In the genomic region with DNA sequence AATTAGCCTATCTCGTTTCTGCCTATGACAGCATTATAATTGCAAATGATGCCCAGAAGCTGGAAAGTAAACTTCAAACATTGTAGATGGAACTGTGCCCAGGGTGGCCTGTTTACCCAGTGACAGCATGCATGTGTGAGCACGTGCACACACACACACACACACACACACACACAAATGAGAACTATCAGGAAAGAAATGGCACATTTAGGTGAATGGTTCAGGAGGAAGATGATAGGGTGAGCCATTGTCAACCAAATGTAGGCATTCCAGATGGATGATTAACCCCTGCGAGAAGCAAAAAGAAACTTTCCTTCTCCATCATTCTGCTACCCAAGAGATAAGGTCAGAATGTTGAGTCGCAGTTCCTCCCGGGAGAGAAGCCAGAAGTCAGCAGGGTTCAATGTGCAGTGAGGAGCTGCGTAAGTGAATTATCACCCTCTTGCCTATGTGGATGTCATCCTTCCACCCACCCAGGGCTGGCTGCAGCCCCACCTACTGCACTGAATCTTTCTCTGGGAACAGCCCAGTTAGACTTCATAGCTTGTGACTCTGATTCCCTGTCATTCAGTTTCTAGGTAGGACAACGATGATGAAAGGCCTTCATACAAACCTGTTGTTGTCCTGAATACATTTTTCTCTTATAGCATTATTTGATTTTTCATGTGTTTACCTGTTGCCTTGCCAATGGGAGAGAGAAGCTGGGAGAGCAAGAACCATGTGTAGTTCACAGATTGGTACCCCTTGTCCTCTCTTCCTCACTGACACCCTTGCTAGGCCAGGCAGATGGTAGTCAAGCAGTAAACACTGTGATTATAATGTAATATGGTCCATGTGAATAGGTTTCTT, we compare ENCODE assay signal across 1 cellular context.
TF ChIP-seq lines count a peak whose summit lies in the region.

No MANE protein-coding gene starts in this region.

TF ChIP-seq in HepG2, 621 proteins besides CTCF, POLR2A, EP300 and RAD21 (continued from another document and continues in another):
- TF ChIP-seq, protein P1, sequence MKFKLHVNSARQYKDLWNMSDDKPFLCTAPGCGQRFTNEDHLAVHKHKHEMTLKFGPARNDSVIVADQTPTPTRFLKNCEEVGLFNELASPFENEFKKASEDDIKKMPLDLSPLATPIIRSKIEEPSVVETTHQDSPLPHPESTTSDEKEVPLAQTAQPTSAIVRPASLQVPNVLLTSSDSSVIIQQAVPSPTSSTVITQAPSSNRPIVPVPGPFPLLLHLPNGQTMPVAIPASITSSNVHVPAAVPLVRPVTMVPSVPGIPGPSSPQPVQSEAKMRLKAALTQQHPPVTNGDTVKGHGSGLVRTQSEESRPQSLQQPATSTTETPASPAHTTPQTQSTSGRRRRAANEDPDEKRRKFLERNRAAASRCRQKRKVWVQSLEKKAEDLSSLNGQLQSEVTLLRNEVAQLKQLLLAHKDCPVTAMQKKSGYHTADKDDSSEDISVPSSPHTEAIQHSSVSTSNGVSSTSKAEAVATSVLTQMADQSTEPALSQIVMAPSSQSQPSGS (CRISPR knock-in tag; IDR thresholded peaks at IDR 0.05) = peak; percentile 51; the same call in 1 of the 2 replicates
- TF ChIP-seq SMYD3 (CRISPR knock-in tag; IDR thresholded peaks at IDR 0.05) = no peak
- no peak for TF ChIP-seq MTF2 (CRISPR knock-in tag; IDR thresholded peaks at IDR 0.05; ENCODE audit: borderline replicate concordance)
- TF ChIP-seq SP2 (CRISPR knock-in tag; IDR thresholded peaks at IDR 0.05) = no peak
- peak; percentile 36; the same call in 1 of the 2 replicates for TF ChIP-seq MIER3 (CRISPR knock-in tag; IDR thresholded peaks at IDR 0.05; ENCODE audit: borderline replicate concordance)
- TF ChIP-seq THAP11 (CRISPR knock-in tag; IDR thresholded peaks at IDR 0.05) = peak; percentile 60; the same call in 1 of the 2 replicates
- no peak for TF ChIP-seq DR1 (CRISPR knock-in tag; IDR thresholded peaks at IDR 0.05)
- no peak for TF ChIP-seq KAT2B (IDR thresholded peaks at IDR 0.05; ENCODE audit: borderline replicate concordance, low read depth, low read length)
- no peak for TF ChIP-seq ZFP37 (CRISPR knock-in tag; IDR thresholded peaks at IDR 0.05; ENCODE audit: borderline replicate concordance)
- TF ChIP-seq SRY (CRISPR knock-in tag; IDR thresholded peaks at IDR 0.05) = no peak
- TF ChIP-seq MTF1 (CRISPR knock-in tag; IDR thresholded peaks at IDR 0.05) = no peak
- TF ChIP-seq ZBTB38 (CRISPR knock-in tag; IDR thresholded peaks at IDR 0.05) = peak; percentile 57; the same call in 1 of the 2 replicates
- no peak for TF ChIP-seq ZC3H13 (CRISPR knock-in tag; IDR thresholded peaks at IDR 0.05)
- TF ChIP-seq, protein P2, sequence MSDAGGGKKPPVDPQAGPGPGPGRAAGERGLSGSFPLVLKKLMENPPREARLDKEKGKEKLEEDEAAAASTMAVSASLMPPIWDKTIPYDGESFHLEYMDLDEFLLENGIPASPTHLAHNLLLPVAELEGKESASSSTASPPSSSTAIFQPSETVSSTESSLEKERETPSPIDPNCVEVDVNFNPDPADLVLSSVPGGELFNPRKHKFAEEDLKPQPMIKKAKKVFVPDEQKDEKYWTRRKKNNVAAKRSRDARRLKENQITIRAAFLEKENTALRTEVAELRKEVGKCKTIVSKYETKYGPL (CRISPR knock-in tag; IDR thresholded peaks at IDR 0.05) = no peak
- TF ChIP-seq FOXP4 (CRISPR knock-in tag; IDR thresholded peaks at IDR 0.05) = peak; percentile 92
- TF ChIP-seq KDM2A (CRISPR knock-in tag; IDR thresholded peaks at IDR 0.05; ENCODE audit: borderline replicate concordance, low read depth) = 0 out of 2 replicates have a peak, but pooled peaks have one; percentile 20
- no peak for TF ChIP-seq MAFG (CRISPR knock-in tag; IDR thresholded peaks at IDR 0.05)
- no peak for TF ChIP-seq ZNF704 (CRISPR knock-in tag; IDR thresholded peaks at IDR 0.05; ENCODE audit: borderline replicate concordance)
- no peak for TF ChIP-seq KLF9 (CRISPR knock-in tag; IDR thresholded peaks at IDR 0.05; ENCODE audit: low read depth)
- TF ChIP-seq KLF11 (CRISPR knock-in tag; IDR thresholded peaks at IDR 0.05) = 0 out of 2 replicates have a peak, but pooled peaks have one; percentile 30
- no peak for TF ChIP-seq NR3C1 (CRISPR knock-in tag; IDR thresholded peaks at IDR 0.05)
- peak; percentile 49 for TF ChIP-seq ZMYM4 (CRISPR knock-in tag; IDR thresholded peaks at IDR 0.05)
- TF ChIP-seq ZSCAN12 (CRISPR knock-in tag; IDR thresholded peaks at IDR 0.05) = no peak
- no peak for TF ChIP-seq JUND (CRISPR knock-in tag; IDR thresholded peaks at IDR 0.05)
- no peak for TF ChIP-seq ZNF251 (CRISPR knock-in tag; IDR thresholded peaks at IDR 0.05)
- TF ChIP-seq, protein P3, sequence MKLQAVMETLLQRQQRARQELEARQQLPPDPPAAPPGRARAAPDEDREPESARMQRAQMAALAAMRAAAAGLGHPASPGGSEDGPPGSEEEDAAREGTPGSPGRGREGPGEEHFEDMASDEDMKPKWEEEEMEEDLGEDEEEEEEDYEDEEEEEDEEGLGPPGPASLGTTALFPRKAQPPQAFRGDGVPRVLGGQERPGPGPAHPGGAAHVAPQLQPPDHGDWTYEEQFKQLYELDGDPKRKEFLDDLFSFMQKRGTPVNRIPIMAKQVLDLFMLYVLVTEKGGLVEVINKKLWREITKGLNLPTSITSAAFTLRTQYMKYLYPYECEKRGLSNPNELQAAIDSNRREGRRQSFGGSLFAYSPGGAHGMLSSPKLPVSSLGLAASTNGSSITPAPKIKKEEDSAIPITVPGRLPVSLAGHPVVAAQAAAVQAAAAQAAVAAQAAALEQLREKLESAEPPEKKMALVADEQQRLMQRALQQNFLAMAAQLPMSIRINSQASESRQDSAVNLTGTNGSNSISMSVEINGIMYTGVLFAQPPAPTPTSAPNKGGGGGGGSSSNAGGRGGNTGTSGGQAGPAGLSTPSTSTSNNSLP (IDR thresholded peaks at IDR 0.05; ENCODE audit: low read depth, low read length) = peak; percentile 79; the same call in 1 of the 2 replicates
- no peak for TF ChIP-seq GTF2F1 (IDR thresholded peaks at IDR 0.05; ENCODE audit: low read length)
- 0 out of 2 replicates have a peak, but pooled peaks have one; percentile 29 for TF ChIP-seq ZNF230 (CRISPR knock-in tag; IDR thresholded peaks at IDR 0.05)
- TF ChIP-seq SOX13 (IDR thresholded peaks at IDR 0.05) = peak; percentile 70
- TF ChIP-seq SOX13 (CRISPR knock-in tag; conservative IDR thresholded peaks at IDR 0.05 in 1 of 2, IDR thresholded peaks at IDR 0.05 in 1 of 2) = peak in 1 of 2 experiments; percentile 73; a peak in 2 of 4 replicates
- TF ChIP-seq, protein P4, sequence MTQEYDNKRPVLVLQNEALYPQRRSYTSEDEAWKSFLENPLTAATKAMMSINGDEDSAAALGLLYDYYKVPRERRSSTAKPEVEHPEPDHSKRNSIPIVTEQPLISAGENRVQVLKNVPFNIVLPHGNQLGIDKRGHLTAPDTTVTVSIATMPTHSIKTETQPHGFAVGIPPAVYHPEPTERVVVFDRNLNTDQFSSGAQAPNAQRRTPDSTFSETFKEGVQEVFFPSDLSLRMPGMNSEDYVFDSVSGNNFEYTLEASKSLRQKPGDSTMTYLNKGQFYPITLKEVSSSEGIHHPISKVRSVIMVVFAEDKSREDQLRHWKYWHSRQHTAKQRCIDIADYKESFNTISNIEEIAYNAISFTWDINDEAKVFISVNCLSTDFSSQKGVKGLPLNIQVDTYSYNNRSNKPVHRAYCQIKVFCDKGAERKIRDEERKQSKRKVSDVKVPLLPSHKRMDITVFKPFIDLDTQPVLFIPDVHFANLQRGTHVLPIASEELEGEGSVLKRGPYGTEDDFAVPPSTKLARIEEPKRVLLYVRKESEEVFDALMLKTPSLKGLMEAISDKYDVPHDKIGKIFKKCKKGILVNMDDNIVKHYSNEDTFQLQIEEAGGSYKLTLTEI (CRISPR knock-in tag; conservative IDR thresholded peaks at IDR 0.05) = no peak
- TF ChIP-seq EED (CRISPR knock-in tag; IDR thresholded peaks at IDR 0.05) = 0 out of 2 replicates have a peak, but pooled peaks have one; percentile 35
- no peak for TF ChIP-seq ZNF282 (IDR thresholded peaks at IDR 0.05; ENCODE audit: partially characterized antibody)
- TF ChIP-seq, protein P5, sequence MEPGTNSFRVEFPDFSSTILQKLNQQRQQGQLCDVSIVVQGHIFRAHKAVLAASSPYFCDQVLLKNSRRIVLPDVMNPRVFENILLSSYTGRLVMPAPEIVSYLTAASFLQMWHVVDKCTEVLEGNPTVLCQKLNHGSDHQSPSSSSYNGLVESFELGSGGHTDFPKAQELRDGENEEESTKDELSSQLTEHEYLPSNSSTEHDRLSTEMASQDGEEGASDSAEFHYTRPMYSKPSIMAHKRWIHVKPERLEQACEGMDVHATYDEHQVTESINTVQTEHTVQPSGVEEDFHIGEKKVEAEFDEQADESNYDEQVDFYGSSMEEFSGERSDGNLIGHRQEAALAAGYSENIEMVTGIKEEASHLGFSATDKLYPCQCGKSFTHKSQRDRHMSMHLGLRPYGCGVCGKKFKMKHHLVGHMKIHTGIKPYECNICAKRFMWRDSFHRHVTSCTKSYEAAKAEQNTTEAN (CRISPR knock-in tag; conservative IDR thresholded peaks at IDR 0.05) = peak; percentile 93
- TF ChIP-seq ZNF326 (CRISPR knock-in tag; IDR thresholded peaks at IDR 0.05; ENCODE audit: borderline replicate concordance) = no peak
- TF ChIP-seq CENPX (CRISPR knock-in tag; IDR thresholded peaks at IDR 0.05) = no peak
- no peak for TF ChIP-seq ZNF382 (CRISPR knock-in tag; IDR thresholded peaks at IDR 0.05; ENCODE audit: borderline replicate concordance)
- 0 out of 2 replicates have a peak, but pooled peaks have one; percentile 20 for TF ChIP-seq ZFP1 (CRISPR knock-in tag; IDR thresholded peaks at IDR 0.05)
- 0 out of 2 replicates have a peak, but pooled peaks have one; percentile 28 for TF ChIP-seq ZNF772 (CRISPR knock-in tag; IDR thresholded peaks at IDR 0.05)
- TF ChIP-seq, protein P6, sequence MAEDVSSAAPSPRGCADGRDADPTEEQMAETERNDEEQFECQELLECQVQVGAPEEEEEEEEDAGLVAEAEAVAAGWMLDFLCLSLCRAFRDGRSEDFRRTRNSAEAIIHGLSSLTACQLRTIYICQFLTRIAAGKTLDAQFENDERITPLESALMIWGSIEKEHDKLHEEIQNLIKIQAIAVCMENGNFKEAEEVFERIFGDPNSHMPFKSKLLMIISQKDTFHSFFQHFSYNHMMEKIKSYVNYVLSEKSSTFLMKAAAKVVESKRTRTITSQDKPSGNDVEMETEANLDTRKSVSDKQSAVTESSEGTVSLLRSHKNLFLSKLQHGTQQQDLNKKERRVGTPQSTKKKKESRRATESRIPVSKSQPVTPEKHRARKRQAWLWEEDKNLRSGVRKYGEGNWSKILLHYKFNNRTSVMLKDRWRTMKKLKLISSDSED (CRISPR knock-in tag; IDR thresholded peaks at IDR 0.05) = no peak
- TF ChIP-seq TFAP4 (IDR thresholded peaks at IDR 0.05; ENCODE audit: borderline replicate concordance, low read depth) = 0 out of 2 replicates have a peak, but pooled peaks have one; percentile 44
- no peak for TF ChIP-seq NRL (CRISPR knock-in tag; IDR thresholded peaks at IDR 0.05; ENCODE audit: borderline replicate concordance)
- peak; percentile 35; the same call in 1 of the 2 replicates for TF ChIP-seq ZNF605 (CRISPR knock-in tag; IDR thresholded peaks at IDR 0.05)
- TF ChIP-seq ZBTB44 (CRISPR knock-in tag; IDR thresholded peaks at IDR 0.05) = no peak
- TF ChIP-seq ZNF891 (CRISPR knock-in tag; IDR thresholded peaks at IDR 0.05) = no peak
- no peak for TF ChIP-seq FUBP1 (CRISPR knock-in tag; IDR thresholded peaks at IDR 0.05; ENCODE audit: borderline replicate concordance)
